1 cellular context compared by ENCODE assay signal in genomic region chr3:53885239-53885638, GRCh38.
A peak's percentile ranks its signal among the peaks of the same experiment; 100 is the strongest.
TF ChIP-seq lines count a peak whose summit lies in the region.

No MANE protein-coding gene starts in this region.

TF ChIP-seq in GM12878, 131 proteins besides CTCF, POLR2A, EP300 and RAD21:
- TF ChIP-seq BMI1 (IDR thresholded peaks at IDR 0.05; ENCODE audit: borderline replicate concordance) (no peak), RUNX3 (IDR thresholded peaks at IDR 0.05; ENCODE audit: low read length) (peak; percentile 20; the same call in 1 of the 2 replicates), HDAC6 (IDR thresholded peaks at IDR 0.05; ENCODE audit: unreplicated experiment) (no peak), KAT2A (conservative IDR thresholded peaks at IDR 0.05; ENCODE audit: control insufficient read depth, low read depth, low read length) (no peak), ATF2 (IDR thresholded peaks at IDR 0.05; ENCODE audit: low read length) (peak; percentile 64; the same call in 1 of the 2 replicates), IRF3 (IDR thresholded peaks at IDR 0.05) (no peak), ATF7 (IDR thresholded peaks at IDR 0.05; ENCODE audit: low read depth) (peak; percentile 77), ZBTB11 (CRISPR knock-in tag; IDR thresholded peaks at IDR 0.05) (no peak), GABPA (IDR thresholded peaks at IDR 0.05; ENCODE audit: low read depth) (0 out of 2 replicates have a peak, but pooled peaks have one; percentile 14), RBBP5 (conservative IDR thresholded peaks at IDR 0.05) (no peak), SRF (IDR thresholded peaks at IDR 0.05; ENCODE audit: low read depth in 2 of 2, low read length in 2 of 2) (peak in 1 of 2 experiments; percentile 72; a peak in 1 of 4 replicates), PKNOX1 (IDR thresholded peaks at IDR 0.05) (peak; percentile 79), CHD1 (IDR thresholded peaks at IDR 0.05; ENCODE audit: low read depth, low read length) (no peak), NFIC (IDR thresholded peaks at IDR 0.05; ENCODE audit: low read depth, low read length) (peak; percentile 44; the same call in 1 of the 2 replicates), JUNB (IDR thresholded peaks at IDR 0.05) (peak; percentile 64), REST (IDR thresholded peaks at IDR 0.05; ENCODE audit: low read depth, low read length) (no peak), FOXM1 (IDR thresholded peaks at IDR 0.05; ENCODE audit: low read depth, low read length) (peak; percentile 27; the same call in 1 of the 2 replicates), PBX3 (IDR thresholded peaks at IDR 0.05; ENCODE audit: insufficient replicate concordance, low read depth, low read length) (peak; percentile 11), YY1 (IDR thresholded peaks at IDR 0.05; ENCODE audit: low read depth, low read length) (0 out of 2 replicates have a peak, but pooled peaks have one; percentile 11), NBN (IDR thresholded peaks at IDR 0.05) (no peak), ETV6 (conservative IDR thresholded peaks at IDR 0.05 in 1 of 2, IDR thresholded peaks at IDR 0.05 in 1 of 2; ENCODE audit: borderline replicate concordance in 1 of 2, low read depth in 1 of 2) (0 out of 4 replicates have a peak, but pooled peaks of 1 of the 2 experiments have one; percentile 21), DPF2 (IDR thresholded peaks at IDR 0.05) (no peak)
